Comparison of ENCODE assay signal across 8 cellular contexts in the genomic region with DNA sequence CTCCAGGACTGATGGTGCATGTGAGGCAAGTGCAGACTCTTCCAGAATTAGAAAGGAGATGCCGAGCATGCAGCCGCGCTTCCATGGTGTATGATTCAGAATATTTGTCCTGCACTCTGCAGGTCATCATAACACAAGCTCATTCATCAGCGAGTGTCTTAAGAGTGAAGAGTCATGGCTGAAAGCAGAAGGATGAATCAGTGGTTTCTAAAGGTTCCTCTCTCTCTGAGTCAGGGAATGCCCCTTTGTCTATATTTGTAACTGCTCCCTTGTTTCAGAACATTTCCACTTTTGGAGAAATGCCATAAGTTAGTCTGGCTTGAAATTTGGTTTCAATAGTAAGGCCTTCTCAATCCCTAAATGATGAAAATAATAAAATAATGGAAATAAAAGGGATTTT. TPM values are rescaled to one million over a fixed set of nuclear protein-coding genes. Genes with fewer than 3 reads are reported as not detected.
A peak's percentile ranks its signal among the peaks of the same experiment; 100 is the strongest.
DNase-seq lines count a peak whose midpoint lies in the region; ATAC-seq and TF ChIP-seq lines count a peak whose summit lies in the region.

No MANE protein-coding gene starts in this region.

- no peaks in the 10 kb centered on the region for H3K4me1 ChIP-seq in A673 (ENCODE audit: insufficient read depth, low read length, poor library complexity, severe bottlenecking)
- H3K4me1 ChIP-seq in left ventricle myocardium inferior = no peaks in the 10 kb centered on the region

- H3K36me3 ChIP-seq in A673 (ENCODE audit: insufficient read depth, low read length, poor library complexity, severe bottlenecking) (no peaks in the 10 kb centered on the region), left ventricle myocardium inferior (no peaks in the 10 kb centered on the region)

- H3K36me3 Mint-ChIP-seq in glutamatergic neuron (ENCODE audit: unreplicated experiment) = no peaks in the 10 kb centered on the region

- H3K4me3 ChIP-seq in A673 (ENCODE audit: low read depth, low read length, poor library complexity, severe bottlenecking) (no peak overlapping the region), left ventricle myocardium inferior (no peak overlapping the region)

- intact Hi-C loops in A673 (cut with micrococcal nuclease; ENCODE audit: unreplicated experiment) = no loop called here
- intact Hi-C loops in left ventricle myocardium inferior (cut with micrococcal nuclease) = no loop called here

- H3K27me3 Mint-ChIP-seq in glutamatergic neuron (ENCODE audit: unreplicated experiment) = no peaks in the 10 kb centered on the region

- BruUV-seq in A673 (replicated peaks; lab: Mats Ljungman, UMichigan) = no TSS peak

- H3K9me3 ChIP-seq in A673 (ENCODE audit: low read depth, low read length, poor library complexity, severe bottlenecking) (no peaks in the 10 kb centered on the region), left ventricle myocardium inferior (replicated peaks) (no peaks in the 10 kb centered on the region)

- peaks cover 1% of the 10 kb centered on the region for H3K9me3 Mint-ChIP-seq in glutamatergic neuron (ENCODE audit: unreplicated experiment)

- no peak overlapping the region for H3K27ac ChIP-seq in A673 (ENCODE audit: low read depth, low read length, poor library complexity, severe bottlenecking)
- H3K27ac ChIP-seq in left ventricle myocardium inferior (replicated peaks) = no peak overlapping the region

- H3K4me3 Mint-ChIP-seq in glutamatergic neuron (ENCODE audit: unreplicated experiment) = no peak overlapping the region

- peak; percentile 14 for DNase-seq in A673 (ENCODE audit: low spot score)
- peak; percentile 98 for DNase-seq in amniotic epithelial cell (ENCODE audit: low read depth)
- peak; percentile 95 for DNase-seq in non-pigmented ciliary epithelial cell (ENCODE audit: low read depth)
- DNase-seq in NCI-H187 (lab: John Stamatoyannopoulos, UW) = no peak
- no peak for DNase-seq in glutamatergic neuron
- DNase-seq in left ventricle myocardium inferior = no peak

- peaks cover 9% of the 10 kb centered on the region for H3K4me1 Mint-ChIP-seq in glutamatergic neuron (ENCODE audit: low read depth, unreplicated experiment)

- ATAC-seq in GM19023 (IDR thresholded peaks at IDR 0.05; ENCODE audit: unreplicated experiment) = peak; percentile 82
- peak; percentile 91 for ATAC-seq in HG03108 (IDR thresholded peaks at IDR 0.05; ENCODE audit: unreplicated experiment)

- H3K27ac Mint-ChIP-seq in glutamatergic neuron (ENCODE audit: unreplicated experiment) = no peak overlapping the region

- H3K27me3 ChIP-seq in A673 (replicated peaks; ENCODE audit: insufficient read depth, low read depth, low read length, poor library complexity) (no peaks in the 10 kb centered on the region), left ventricle myocardium inferior (ENCODE audit: low read depth) (peaks cover 10% of the 10 kb centered on the region)

- POLR2A ChIA-PET in A673 (lab: Charles Lee; ENCODE audit: low non-redundant PET) = no interaction called here

- TF ChIP-seq CTCF in A673 (conservative IDR thresholded peaks at IDR 0.05; ENCODE audit: low read depth, low read length) (no peak), glutamatergic neuron (IDR thresholded peaks at IDR 0.05; ENCODE audit: partially characterized antibody, unreplicated experiment) (no peak), left ventricle myocardium inferior (IDR thresholded peaks at IDR 0.05; ENCODE audit: borderline replicate concordance) (no peak)

- CTCF ChIA-PET in A673 (lab: Charles Lee) = no interaction called here

RNA-seq across cellular contexts. Expression of a gene that starts 52.3 kb away (rescaled TPM):
- 0.39 and 0.57 TPM in 2 replicates for total RNA-seq in A673 (2021)
- total RNA-seq in glutamatergic neuron (ENCODE audit: unreplicated experiment) = 68.7 TPM
- not detected for total RNA-seq in left ventricle myocardium inferior

Comparison
In these comparisons a context has a peak if more than half of its experiments do, and no peak if none do; other contexts are left out.
1. DNase-seq: peak in A673 (single experiment), amniotic epithelial cell (single experiment) and non-pigmented ciliary epithelial cell (single experiment); none in NCI-H187 (0 of 2), glutamatergic neuron (single experiment) and left ventricle myocardium inferior (single experiment).
2. RNA of a gene that starts 52.3 kb away (total RNA-seq): 68.7 TPM in glutamatergic neuron (single experiment); 0.39 to 0.57 TPM in A673 and not detected in left ventricle myocardium inferior (single experiment); every median in the first group is over 10 times any median in the second.